ENCODE assay signal across 19 cellular contexts in the genomic region with DNA sequence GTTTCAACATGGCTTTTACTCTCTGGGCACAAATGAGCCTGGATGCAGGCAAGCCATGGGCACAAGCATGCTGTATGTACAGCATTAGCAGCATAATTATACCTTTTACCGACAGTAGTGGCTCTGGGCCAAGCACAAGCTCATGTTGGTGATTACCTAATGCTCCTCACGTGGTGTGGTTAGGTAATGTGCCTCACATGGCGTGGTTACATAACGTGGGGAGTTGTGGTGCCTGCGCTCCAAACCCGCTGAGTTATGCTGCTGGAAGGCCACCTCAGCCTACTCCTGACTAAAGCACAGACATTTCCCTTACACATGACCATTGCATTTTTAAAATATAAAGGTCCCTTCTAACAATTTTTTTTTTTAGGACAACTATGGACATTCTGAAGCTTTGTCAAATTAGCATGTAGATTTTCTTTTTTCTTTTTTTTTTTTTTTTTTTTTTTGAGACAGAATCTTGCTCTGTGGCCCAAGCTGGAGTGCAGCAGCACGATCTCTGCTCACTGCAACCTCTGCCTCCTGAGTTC.
DNase-seq lines count a peak whose midpoint lies in the region; ATAC-seq and TF ChIP-seq lines count a peak whose summit lies in the region.
"Had no signal": no experiment of that assay in that cellular context is flagged by ENCODE, and none has a peak within 500 bp of the region (broad histone marks: within the 10 kb centered on the region; RNA-seq: fewer than 3 reads in every experiment).

No MANE protein-coding gene starts in this region.

- H2AK5ac ChIP-seq in neuronal stem cell (ENCODE audit: low read depth, low read length): no peak overlapping the region

- no peak overlapping the region for H2BK15ac ChIP-seq in neuronal stem cell (ENCODE audit: low read length)

- no peak for ATAC-seq in body of pancreas

- peak; percentile 2 for DNase-seq in NCI-H2227 (lab: John Stamatoyannopoulos, UW; ENCODE audit: unreplicated experiment)
- DNase-seq in NCI-H2227 treated with DMSO at 0.1 percent for 48 hours (lab: John Stamatoyannopoulos, UW): no peak
- DNase-seq in NAMALWA (ENCODE audit: low spot score): peak; percentile 54
- peak; percentile 31 to 80 (median 46) for DNase-seq in body of pancreas
- DNase-seq in neuronal stem cell (ENCODE audit: low spot score): no peak
- DNase-seq in HUDEP-2 (lab: John Stamatoyannopoulos, UW; ENCODE audit: unreplicated experiment in 76 of 76): no peak
- no peak for DNase-seq in activated naive CD4-positive, alpha-beta T cell treated with anti-CD3 and anti-CD28 coated beads for 36 hours
- no peak for DNase-seq in activated T-cell treated with anti-CD3 and anti-CD28 coated beads for 4 hours
- DNase-seq: activated CD4-positive, alpha-beta T cell treated with anti-CD3 and anti-CD28 coated beads, Interleukin-2, amount 50 U/mL, for 4 hours; activated naive CD8-positive, alpha-beta T cell treated with anti-CD3 and anti-CD28 coated beads, Interleukin-2, amount 10 ng/mL, durations not matched to agents 7 days and 5 days; CD4-positive, CD25-positive, alpha-beta regulatory T cell; GDM1; NK-92 treated with Interleukin-12 subunit alpha and Interleukin-12 subunit beta, amount 100 ng/mL, for 24 hours; psoas muscle; stimulated activated naive CD4-positive, alpha-beta T cell treated with Interleukin-2 at 50 U/mL for 16 hours had no signal

- H3K27ac ChIP-seq in body of pancreas (no peak overlapping the region), neuronal stem cell (replicated peaks; ENCODE audit: low read length) (no peak overlapping the region)
- H3K27ac ChIP-seq: A549, psoas muscle, SJCRH30 had no signal

- H3K4me3 Mint-ChIP-seq in activated naive CD4-positive, alpha-beta T cell treated with anti-CD3 and anti-CD28 coated beads for 36 hours: no peak overlapping the region
- H3K4me3 Mint-ChIP-seq: activated naive CD8-positive, alpha-beta T cell treated with anti-CD3 and anti-CD28 coated beads, Interleukin-2, amount 10 ng/mL, durations not matched to agents 7 days and 5 days; CD4-positive, CD25-positive, alpha-beta regulatory T cell; natural killer cell treated with Interleukin-12 subunit alpha and Interleukin-12 subunit beta and Interleukin-15 and Interleukin-18, amount 100 ng/mL, for 72 hours; T-helper 2 cell treated with Interferon-gamma antibody and Interleukin-4, amounts not matched to agents 5 μg/mL and 100 μg/mL, for 36 hours had no signal

- no peak for TF ChIP-seq POLR2A in body of pancreas (IDR thresholded peaks at IDR 0.05)

- no peak overlapping the region for H3K18ac ChIP-seq in neuronal stem cell (ENCODE audit: low read length)

- H2AFZ ChIP-seq in neuronal stem cell (ENCODE audit: low read length): no peak overlapping the region

- no peaks in the 10 kb centered on the region for H3K9me3 ChIP-seq in body of pancreas
- H3K9me3 ChIP-seq in neuronal stem cell (replicated peaks in 1 of 2; ENCODE audit: control insufficient read depth in 2 of 2, insufficient read depth in 1 of 2, low read depth in 1 of 2, low read length in 2 of 2): peaks cover 11 to 19% of the 10 kb centered on the region in 2 donors
- H3K9me3 ChIP-seq: psoas muscle had no signal

- H3K27ac Mint-ChIP-seq in activated naive CD4-positive, alpha-beta T cell treated with anti-CD3 and anti-CD28 coated beads for 36 hours: no peak overlapping the region
- H3K27ac Mint-ChIP-seq: activated naive CD8-positive, alpha-beta T cell treated with anti-CD3 and anti-CD28 coated beads, Interleukin-2, amount 10 ng/mL, durations not matched to agents 7 days and 5 days; CD4-positive, CD25-positive, alpha-beta regulatory T cell; natural killer cell treated with Interleukin-12 subunit alpha and Interleukin-12 subunit beta and Interleukin-15 and Interleukin-18, amount 100 ng/mL, for 72 hours; T-helper 2 cell treated with Interferon-gamma antibody and Interleukin-4, amounts not matched to agents 5 μg/mL and 100 μg/mL, for 36 hours had no signal

- no peak overlapping the region for H4K91ac ChIP-seq in neuronal stem cell (ENCODE audit: low read depth, low read length, poor library complexity)

- peaks cover 10% of the 10 kb centered on the region for H3K9me3 Mint-ChIP-seq in activated naive CD4-positive, alpha-beta T cell treated with anti-CD3 and anti-CD28 coated beads for 36 hours
- H3K9me3 Mint-ChIP-seq: activated naive CD8-positive, alpha-beta T cell treated with anti-CD3 and anti-CD28 coated beads, Interleukin-2, amount 10 ng/mL, durations not matched to agents 7 days and 5 days; natural killer cell treated with Interleukin-12 subunit alpha and Interleukin-12 subunit beta and Interleukin-15 and Interleukin-18, amount 100 ng/mL, for 72 hours; T-helper 2 cell treated with Interferon-gamma antibody and Interleukin-4, amounts not matched to agents 5 μg/mL and 100 μg/mL, for 36 hours had no signal

- H3K23ac ChIP-seq in neuronal stem cell (ENCODE audit: low read depth, low read length, poor library complexity): no peak overlapping the region

- H3K36me3 ChIP-seq in body of pancreas (replicated peaks in 1 of 2; ENCODE audit: insufficient read depth in 1 of 2, low read depth in 2 of 2) (no peaks in the 10 kb centered on the region), neuronal stem cell (replicated peaks in 1 of 2; ENCODE audit: control insufficient read depth in 2 of 2, insufficient read depth in 2 of 2, low read length in 2 of 2) (peaks cover 0 to 2% of the 10 kb centered on the region in 2 donors)
- H3K36me3 ChIP-seq: SJCRH30 had no signal

- WGBS in body of pancreas, 2 donors: 59 to 83% methylated on average over 7 of the region's 7 CpGs
- WGBS in neuronal stem cell (ENCODE audit: extremely low coverage in 2 of 2, insufficient read length in 2 of 2, insufficient replicate concordance in 1 of 2), 2 donors: no CpG with 5 or more reads among the region's 7 CpGs

- no peaks in the 10 kb centered on the region for H3K36me3 Mint-ChIP-seq in activated naive CD4-positive, alpha-beta T cell treated with anti-CD3 and anti-CD28 coated beads for 36 hours (ENCODE audit: low read depth)
- H3K36me3 Mint-ChIP-seq: activated naive CD8-positive, alpha-beta T cell treated with anti-CD3 and anti-CD28 coated beads, Interleukin-2, amount 10 ng/mL, durations not matched to agents 7 days and 5 days; CD4-positive, CD25-positive, alpha-beta regulatory T cell; natural killer cell treated with Interleukin-12 subunit alpha and Interleukin-12 subunit beta and Interleukin-15 and Interleukin-18, amount 100 ng/mL, for 72 hours had no signal

- no peak overlapping the region for H2BK120ac ChIP-seq in neuronal stem cell (ENCODE audit: low read depth, low read length)

- no peak overlapping the region for H4K8ac ChIP-seq in neuronal stem cell (ENCODE audit: low read depth, low read length)

- TF ChIP-seq CTCF in body of pancreas (IDR thresholded peaks at IDR 0.05): no peak

- H3K27me3 ChIP-seq in body of pancreas: no peaks in the 10 kb centered on the region
- no peaks in the 10 kb centered on the region for H3K27me3 ChIP-seq in neuronal stem cell (ENCODE audit: control insufficient read depth in 3 of 3, insufficient read depth in 3 of 3, low read depth in 1 of 3, low read length in 3 of 3)
- H3K27me3 ChIP-seq: SJCRH30 had no signal

- no peaks in the 10 kb centered on the region for H3K4me1 Mint-ChIP-seq in activated naive CD4-positive, alpha-beta T cell treated with anti-CD3 and anti-CD28 coated beads for 36 hours (ENCODE audit: low read depth)
- H3K4me1 Mint-ChIP-seq: activated naive CD8-positive, alpha-beta T cell treated with anti-CD3 and anti-CD28 coated beads, Interleukin-2, amount 10 ng/mL, durations not matched to agents 7 days and 5 days; CD4-positive, CD25-positive, alpha-beta regulatory T cell had no signal

- H2BK5ac ChIP-seq in neuronal stem cell (ENCODE audit: low read length): peak overlapping the region; percentile 54

- intact Hi-C loops in body of pancreas (cut with DNase I): no loop called here
- intact Hi-C loops in activated naive CD4-positive, alpha-beta T cell treated with anti-CD3 and anti-CD28 coated beads for 36 hours (cut with micrococcal nuclease): no loop called here

- no peaks in the 10 kb centered on the region for H3K27me3 Mint-ChIP-seq in activated naive CD4-positive, alpha-beta T cell treated with anti-CD3 and anti-CD28 coated beads for 36 hours (ENCODE audit: low read depth)
- H3K27me3 Mint-ChIP-seq: activated naive CD8-positive, alpha-beta T cell treated with anti-CD3 and anti-CD28 coated beads, Interleukin-2, amount 10 ng/mL, durations not matched to agents 7 days and 5 days; CD4-positive, CD25-positive, alpha-beta regulatory T cell had no signal

- no peak overlapping the region for H3K14ac ChIP-seq in neuronal stem cell (ENCODE audit: low read length)

- CTCF ChIA-PET in activated naive CD4-positive, alpha-beta T cell treated with anti-CD3 and anti-CD28 coated beads for 36 hours (lab: Charles Lee): interaction anchor here (0.9 kb wide), 1 partner anchor 690 kb away, joined by 4 read pairs; no protein-coding TSS in a partner anchor

- no peak overlapping the region for H3K4ac ChIP-seq in neuronal stem cell (ENCODE audit: low read length)

- H3K4me2 ChIP-seq in neuronal stem cell (ENCODE audit: insufficient read depth, low read length, poor library complexity, severe bottlenecking): no peak overlapping the region
- H3K4me2 ChIP-seq: A549 had no signal

- H3K9ac ChIP-seq in neuronal stem cell (ENCODE audit: low read depth, low read length, poor library complexity): peak overlapping the region; percentile 67

- no peak overlapping the region for H3K4me3 ChIP-seq in body of pancreas
- peak overlapping the region in 1 of 2 donors; percentile 55 for H3K4me3 ChIP-seq in neuronal stem cell (ENCODE audit: low read length in 2 of 2)
- H3K4me3 ChIP-seq: A549, psoas muscle, SJCRH30 had no signal

- no peaks in the 10 kb centered on the region for H3K79me1 ChIP-seq in neuronal stem cell (ENCODE audit: low read depth, low read length)

- no peak overlapping the region for H2BK12ac ChIP-seq in neuronal stem cell (ENCODE audit: low read length)

- H3K4me1 ChIP-seq in body of pancreas: no peaks in the 10 kb centered on the region
- H3K4me1 ChIP-seq in neuronal stem cell (ENCODE audit: control insufficient read depth in 2 of 2, insufficient read depth in 1 of 2, low read depth in 1 of 2, low read length in 2 of 2): peaks cover 0 to 4% of the 10 kb centered on the region in 2 donors
- H3K4me1 ChIP-seq: A549, psoas muscle, SJCRH30 had no signal

Comparison
In these comparisons a context has a peak if more than half of its experiments do, and no peak if none do; other contexts are left out.
1. DNase-seq: peak in NCI-H2227 (single experiment), NAMALWA (single experiment) and body of pancreas (4 of 4); none in NCI-H2227 treated with DMSO at 0.1 percent for 48 hours (single experiment), neuronal stem cell (single experiment), HUDEP-2 (0 of 76), activated naive CD4-positive, alpha-beta T cell treated with anti-CD3 and anti-CD28 coated beads for 36 hours (single experiment) and activated T-cell treated with anti-CD3 and anti-CD28 coated beads for 4 hours (single experiment).